Comparison of ENCODE assay signal across 12 cellular contexts in the genomic region with DNA sequence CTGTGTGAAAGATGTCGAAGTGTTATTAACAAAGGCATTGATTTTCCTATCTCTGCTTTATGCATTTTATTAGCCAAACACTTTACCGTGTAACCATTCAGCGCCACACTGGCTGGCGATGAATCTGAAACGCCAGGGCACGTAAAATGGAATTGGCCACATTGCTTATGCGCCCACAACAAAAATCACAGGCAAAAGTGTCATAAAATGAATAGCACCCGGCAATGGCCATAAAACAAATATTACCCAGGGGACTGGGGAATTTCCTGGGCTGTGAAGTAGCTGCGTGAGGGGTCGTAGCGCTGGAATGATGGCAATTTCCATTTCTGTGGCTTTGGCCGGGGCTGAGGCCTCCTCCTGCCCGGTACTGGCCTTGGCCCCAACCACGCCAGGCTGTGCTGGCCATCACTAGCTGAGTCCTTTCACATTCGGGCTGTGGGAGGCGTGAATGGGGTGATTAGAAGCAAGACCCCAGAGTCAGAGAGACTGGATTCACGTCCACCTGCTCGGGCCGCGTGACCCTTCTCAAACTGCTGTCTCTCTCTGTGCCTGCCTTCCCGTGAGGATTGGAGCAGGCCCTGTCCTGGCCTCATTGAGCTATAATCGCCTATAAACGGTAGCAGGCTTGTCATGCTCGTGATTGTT.
"Had no signal": no experiment of that assay in that cellular context is flagged by ENCODE, and none has a peak within 500 bp of the region (broad histone marks: within the 10 kb centered on the region; RNA-seq: fewer than 3 reads in every experiment).

No MANE protein-coding gene starts in this region.

- DNase-seq: activated CD4-positive, alpha-beta T cell treated with anti-CD3 and anti-CD28 coated beads for 1 hour; foreskin fibroblast; stimulated activated naive B cell treated with anti-CD40 and anti-IgM and Interleukin-4, amounts not matched to agents 10 μg/mL and 1 μg/mL and 100 μg/mL, for 72 hours; T-helper 17 cell; WERI-Rb-1 had no signal

- H3K4me1 ChIP-seq: pancreas had no signal

- H3K4me3 ChIP-seq: cardiac muscle cell, dorsolateral prefrontal cortex, hepatocyte, pancreas, right lobe of liver, thoracic aorta had no signal

- ATAC-seq: pancreas; stimulated activated naive B cell treated with anti-CD40 and anti-IgM and Interleukin-4, amounts not matched to agents 10 μg/mL and 1 μg/mL and 100 μg/mL, for 72 hours; T-helper 17 cell had no signal

- H3K4me1 Mint-ChIP-seq: stimulated activated naive B cell treated with anti-CD40 and anti-IgM and Interleukin-4, amounts not matched to agents 10 μg/mL and 1 μg/mL and 100 μg/mL, for 72 hours; T-helper 17 cell had no signal

- H3K27ac ChIP-seq: cardiac muscle cell, dorsolateral prefrontal cortex, hepatocyte, pancreas, right lobe of liver, thoracic aorta, WERI-Rb-1 had no signal

- H3K36me3 ChIP-seq: cardiac muscle cell, pancreas, right lobe of liver, thoracic aorta, WERI-Rb-1 had no signal

- H3K27me3 ChIP-seq: cardiac muscle cell, hepatocyte, pancreas, right lobe of liver had no signal

- H3K27me3 Mint-ChIP-seq: activated naive CD8-positive, alpha-beta T cell had no signal

- H3K4me3 Mint-ChIP-seq: activated naive CD8-positive, alpha-beta T cell; stimulated activated naive B cell treated with anti-CD40 and anti-IgM and Interleukin-4, amounts not matched to agents 10 μg/mL and 1 μg/mL and 100 μg/mL, for 72 hours; T-helper 17 cell had no signal

- H3K9me3 ChIP-seq: pancreas, right lobe of liver, thoracic aorta had no signal

- H3K36me3 Mint-ChIP-seq: activated naive CD8-positive, alpha-beta T cell; stimulated activated naive B cell treated with anti-CD40 and anti-IgM and Interleukin-4, amounts not matched to agents 10 μg/mL and 1 μg/mL and 100 μg/mL, for 72 hours had no signal

- H3K27ac Mint-ChIP-seq: activated naive CD8-positive, alpha-beta T cell; stimulated activated naive B cell treated with anti-CD40 and anti-IgM and Interleukin-4, amounts not matched to agents 10 μg/mL and 1 μg/mL and 100 μg/mL, for 72 hours; T-helper 17 cell had no signal
